Comparison of ENCODE assay signal across 22 cellular contexts in genomic region chr5:180120221-180121101, GRCh38. TPM values are rescaled to one million over a fixed set of nuclear protein-coding genes. Genes with fewer than 3 reads are reported as not detected.
DNase-seq lines count a peak whose midpoint lies in the region; ATAC-seq and TF ChIP-seq lines count a peak whose summit lies in the region.
"Had no signal": no experiment of that assay in that cellular context is flagged by ENCODE, and none has a peak within 500 bp of the region (broad histone marks: within the 10 kb centered on the region; RNA-seq: fewer than 3 reads in every experiment).

No MANE protein-coding gene starts in this region.

- H3K4me1 ChIP-seq in right lobe of liver: no peaks in the 10 kb centered on the region
- peaks cover 0 to 4% (median 0%) of the 10 kb centered on the region in 6 donors for H3K4me1 ChIP-seq in spleen
- H3K4me1 ChIP-seq in PC-3 (ENCODE audit: insufficient read depth, low read length): no peaks in the 10 kb centered on the region
- H3K4me1 ChIP-seq: esophagus muscularis mucosa had no signal

- H4K20me1 ChIP-seq in PC-3 (ENCODE audit: low read length): no peaks in the 10 kb centered on the region
- H4K20me1 ChIP-seq: BLaER1 had no signal

- H3K4me2 ChIP-seq in PC-3 (ENCODE audit: low read length): no peak overlapping the region
- H3K4me2 ChIP-seq: BLaER1, smooth muscle cell had no signal

- no peaks in the 10 kb centered on the region for H3K4me1 Mint-ChIP-seq in activated naive CD8-positive, alpha-beta T cell treated with anti-CD3 and anti-CD28 coated beads, Interleukin-2, amount 50 U/mL, for 24 hours
- H3K4me1 Mint-ChIP-seq in activated naive CD8-positive, alpha-beta T cell treated with anti-CD3 and anti-CD28 coated beads for 36 hours: no peaks in the 10 kb centered on the region
- H3K4me1 Mint-ChIP-seq in immature natural killer cell: no peaks in the 10 kb centered on the region
- H3K4me1 Mint-ChIP-seq: activated CD4-positive, alpha-beta T cell treated with anti-CD3 and anti-CD28 coated beads, Interleukin-2, amount 10 ng/mL, durations not matched to agents 24 days and 14 days; activated naive CD8-positive, alpha-beta T cell treated with anti-CD3 and anti-CD28 coated beads, Interleukin-2, amount 10 ng/mL, durations not matched to agents 7 days and 5 days had no signal

- no peaks in the 10 kb centered on the region for H3F3A ChIP-seq in PC-3 (ENCODE audit: low read length, unreplicated experiment)

- no peak overlapping the region for H3K27ac Mint-ChIP-seq in activated naive CD8-positive, alpha-beta T cell treated with anti-CD3 and anti-CD28 coated beads, Interleukin-2, amount 50 U/mL, for 24 hours
- H3K27ac Mint-ChIP-seq in activated naive CD8-positive, alpha-beta T cell treated with anti-CD3 and anti-CD28 coated beads for 36 hours: no peak overlapping the region
- H3K27ac Mint-ChIP-seq in immature natural killer cell: no peak overlapping the region
- H3K27ac Mint-ChIP-seq: activated CD4-positive, alpha-beta T cell treated with anti-CD3 and anti-CD28 coated beads, Interleukin-2, amount 10 ng/mL, durations not matched to agents 24 days and 14 days; activated naive CD8-positive, alpha-beta T cell treated with anti-CD3 and anti-CD28 coated beads, Interleukin-2, amount 10 ng/mL, durations not matched to agents 7 days and 5 days; effector memory CD8-positive, alpha-beta T cell had no signal

- H3K27me3 Mint-ChIP-seq in activated naive CD8-positive, alpha-beta T cell treated with anti-CD3 and anti-CD28 coated beads, Interleukin-2, amount 50 U/mL, for 24 hours: peaks cover 6% of the 10 kb centered on the region
- peaks cover 6% of the 10 kb centered on the region for H3K27me3 Mint-ChIP-seq in activated naive CD8-positive, alpha-beta T cell treated with anti-CD3 and anti-CD28 coated beads for 36 hours
- peaks cover 0 to 7% (median 1%) of the 10 kb centered on the region in 3 donors for H3K27me3 Mint-ChIP-seq in immature natural killer cell (ENCODE audit: low read depth in 3 of 3)

- H3K27me3 ChIP-seq in right lobe of liver (no peaks in the 10 kb centered on the region), spleen (replicated peaks in 1 of 7) (peaks cover 0 to 28% (median 0%) of the 10 kb centered on the region in 7 donors), PC-3 (ENCODE audit: low read length) (no peaks in the 10 kb centered on the region)
- H3K27me3 ChIP-seq: BLaER1 had no signal

- intact Hi-C loops in right lobe of liver (cut with DNase I) (loop anchor here in 1 of 2 donors (10.0 kb wide), 1 partner anchor 354 kb away; no protein-coding TSS in a partner anchor), spleen (cut with DNase I; ENCODE audit: low total_unique reads) (no loop called here), PC-3 (cut with micrococcal nuclease) (loop anchor here (10.0 kb wide), 1 partner anchor 194 kb away; no protein-coding TSS in a partner anchor)

- no peaks in the 10 kb centered on the region for H3K79me2 ChIP-seq in PC-3 (ENCODE audit: low read length)

- H3K9me2 ChIP-seq in PC-3 (replicated peaks; ENCODE audit: low read length): no peaks in the 10 kb centered on the region

- no peak for TF ChIP-seq POLR2A in right lobe of liver (IDR thresholded peaks at IDR 0.05)
- no peak for TF ChIP-seq POLR2A in spleen (IDR thresholded peaks at IDR 0.05)

- no peaks in the 10 kb centered on the region for H3K9me3 Mint-ChIP-seq in activated naive CD8-positive, alpha-beta T cell treated with anti-CD3 and anti-CD28 coated beads, Interleukin-2, amount 50 U/mL, for 24 hours
- no peaks in the 10 kb centered on the region for H3K9me3 Mint-ChIP-seq in activated naive CD8-positive, alpha-beta T cell treated with anti-CD3 and anti-CD28 coated beads for 36 hours
- no peaks in the 10 kb centered on the region for H3K9me3 Mint-ChIP-seq in immature natural killer cell
- H3K9me3 Mint-ChIP-seq: activated CD4-positive, alpha-beta T cell treated with anti-CD3 and anti-CD28 coated beads, Interleukin-2, amount 10 ng/mL, durations not matched to agents 24 days and 14 days; activated naive CD8-positive, alpha-beta T cell treated with anti-CD3 and anti-CD28 coated beads, Interleukin-2, amount 10 ng/mL, durations not matched to agents 7 days and 5 days; effector memory CD8-positive, alpha-beta T cell had no signal

- H3K36me3 Mint-ChIP-seq in activated naive CD8-positive, alpha-beta T cell treated with anti-CD3 and anti-CD28 coated beads, Interleukin-2, amount 50 U/mL, for 24 hours (ENCODE audit: low read depth): no peaks in the 10 kb centered on the region
- no peaks in the 10 kb centered on the region for H3K36me3 Mint-ChIP-seq in activated naive CD8-positive, alpha-beta T cell treated with anti-CD3 and anti-CD28 coated beads for 36 hours
- no peaks in the 10 kb centered on the region for H3K36me3 Mint-ChIP-seq in immature natural killer cell
- H3K36me3 Mint-ChIP-seq: activated naive CD8-positive, alpha-beta T cell treated with anti-CD3 and anti-CD28 coated beads, Interleukin-2, amount 10 ng/mL, durations not matched to agents 7 days and 5 days had no signal

- H3K9me3 ChIP-seq in right lobe of liver: no peaks in the 10 kb centered on the region
- no peaks in the 10 kb centered on the region for H3K9me3 ChIP-seq in spleen
- H3K9me3 ChIP-seq in PC-3 (ENCODE audit: low read length): no peaks in the 10 kb centered on the region
- H3K9me3 ChIP-seq: BLaER1, esophagus muscularis mucosa had no signal

- H3K9ac ChIP-seq in PC-3 (ENCODE audit: low read length): no peak overlapping the region
- H3K9ac ChIP-seq: BLaER1 had no signal

- POLR2A ChIA-PET in PC-3 (lab: Charles Lee; ENCODE audit: unreplicated experiment): no interaction called here

- CTCF ChIA-PET in PC-3 (lab: Charles Lee): no interaction called here

- H3K27ac ChIP-seq in right lobe of liver: no peak overlapping the region
- H3K27ac ChIP-seq in spleen: no peak overlapping the region
- no peak overlapping the region for H3K27ac ChIP-seq in PC-3 (ENCODE audit: low read length)
- H3K27ac ChIP-seq: BLaER1, esophagus muscularis mucosa had no signal

- BruUV-seq in PC-3 (replicated peaks; lab: Mats Ljungman, UMichigan): no TSS peak

- no peak for DNase-seq in activated naive CD8-positive, alpha-beta T cell treated with anti-CD3 and anti-CD28 coated beads, Interleukin-2, amount 50 U/mL, for 24 hours
- no peak for DNase-seq in activated naive CD8-positive, alpha-beta T cell treated with anti-CD3 and anti-CD28 coated beads for 36 hours
- DNase-seq in cerebellar cortex (ENCODE audit: low spot score) (peak; percentile 90), right lobe of liver (peak in 2 of 3 donors; percentile 39 to 50), spleen (peak; percentile 58), PC-3 (no peak), immature natural killer cell (no peak), NCI-H524 (lab: John Stamatoyannopoulos, UW) (no peak)
- DNase-seq: activated CD4-positive, alpha-beta T cell treated with anti-CD3 and anti-CD28 coated beads, Interleukin-2, amount 10 ng/mL, durations not matched to agents 24 days and 14 days; activated naive CD8-positive, alpha-beta T cell treated with anti-CD3 and anti-CD28 coated beads, Interleukin-2, amount 10 ng/mL, durations not matched to agents 7 days and 5 days; COR-L47; DMS79; effector memory CD8-positive, alpha-beta T cell; foreskin melanocyte; Kasumi-1; NCI-H1694; T-helper 2 cell had no signal

- TF ChIP-seq CTCF in right lobe of liver (IDR thresholded peaks at IDR 0.05) (no peak), spleen (IDR thresholded peaks at IDR 0.05 in 8 of 11, conservative IDR thresholded peaks at IDR 0.05 in 3 of 11) (no peak), PC-3 (conservative IDR thresholded peaks at IDR 0.05; ENCODE audit: low read depth, low read length) (no peak)

- H3K36me3 ChIP-seq in right lobe of liver (no peaks in the 10 kb centered on the region), spleen (no peaks in the 10 kb centered on the region), PC-3 (ENCODE audit: low read depth, low read length) (no peaks in the 10 kb centered on the region)
- H3K36me3 ChIP-seq: BLaER1, esophagus muscularis mucosa had no signal

- no peak overlapping the region for H3K4me3 Mint-ChIP-seq in activated naive CD8-positive, alpha-beta T cell treated with anti-CD3 and anti-CD28 coated beads, Interleukin-2, amount 50 U/mL, for 24 hours
- H3K4me3 Mint-ChIP-seq in activated naive CD8-positive, alpha-beta T cell treated with anti-CD3 and anti-CD28 coated beads for 36 hours: no peak overlapping the region
- H3K4me3 Mint-ChIP-seq in immature natural killer cell: no peak overlapping the region
- H3K4me3 Mint-ChIP-seq: activated CD4-positive, alpha-beta T cell treated with anti-CD3 and anti-CD28 coated beads, Interleukin-2, amount 10 ng/mL, durations not matched to agents 24 days and 14 days; activated naive CD8-positive, alpha-beta T cell treated with anti-CD3 and anti-CD28 coated beads, Interleukin-2, amount 10 ng/mL, durations not matched to agents 7 days and 5 days; effector memory CD8-positive, alpha-beta T cell had no signal

- no peak overlapping the region for H2AFZ ChIP-seq in PC-3 (ENCODE audit: low read length)

- peak; percentile 29 for ATAC-seq in activated naive CD8-positive, alpha-beta T cell treated with anti-CD3 and anti-CD28 coated beads, Interleukin-2, amount 50 U/mL, for 24 hours
- ATAC-seq in right lobe of liver (peak in 1 of 4 donors; percentile 6), PC-3 (no peak)
- ATAC-seq: effector memory CD8-positive, alpha-beta T cell; SK-N-SH treated with all-trans-retinoic acid at 6 μM for 48 hours had no signal

- H3K4me3 ChIP-seq in right lobe of liver (no peak overlapping the region), spleen (no peak overlapping the region), PC-3 (ENCODE audit: low read length) (no peak overlapping the region)
- H3K4me3 ChIP-seq: BLaER1, esophagus muscularis mucosa, lung, smooth muscle cell had no signal

- WGBS in right lobe of liver (ENCODE audit: insufficient coverage, low coverage, low lambda C conversion rate, missing lambda C conversion rate): 79% methylated on average over 2 of the region's 28 CpGs
- 71 to 92% (median 82%) methylated on average over 13 to 28 of the region's 28 CpGs for WGBS in spleen, 5 donors

RNA-seq across cellular contexts. Expression of gene RNF130, which starts 48.9 kb away (rescaled TPM):
- 10 to 100 TPM in 1 of 2 experiments, 1 to 10 TPM in 1; 10.0 to 10.8 TPM for total RNA-seq in activated naive CD8-positive, alpha-beta T cell treated with anti-CD3 and anti-CD28 coated beads for 36 hours
- total RNA-seq in right lobe of liver: 100 to 1,000 TPM in 1 of 6 experiments, 10 to 100 TPM in 5; 66.7 to 119 (median 89.9) TPM
- 100 to 1,000 TPM in 1 of 7 donors, 10 to 100 TPM in 6; 64.5 to 119 (median 84.1) TPM for total RNA-seq in spleen
- polyA plus RNA-seq in spleen: 10 to 100 TPM; 44.1 to 57.0 (median 45.4) TPM
- 31.2 and 35.4 TPM in 2 replicates for total RNA-seq in PC-3 (2014; rRNA removed)
- polyA plus RNA-seq in immature natural killer cell: 10 to 100 TPM; 24.8 to 42.8 (median 38.2) TPM

Comparison
In these comparisons a context has a peak if more than half of its experiments do, and no peak if none do; other contexts are left out.
1. DNase-seq: peak in cerebellar cortex (single experiment), right lobe of liver (2 of 3) and spleen (single experiment); none in activated naive CD8-positive, alpha-beta T cell treated with anti-CD3 and anti-CD28 coated beads, Interleukin-2, amount 50 U/mL, for 24 hours (single experiment), activated naive CD8-positive, alpha-beta T cell treated with anti-CD3 and anti-CD28 coated beads for 36 hours (single experiment), PC-3 (single experiment), immature natural killer cell (0 of 3) and NCI-H524 (0 of 2).